In genomic region chr2:73112913-73113633, GRCh38 we compare ENCODE assay signal across 8 cellular contexts. TPM values are rescaled to one million over a fixed set of nuclear protein-coding genes. Genes with fewer than 3 reads are reported as not detected.
DNase-seq lines count a peak whose midpoint lies in the region; ATAC-seq and TF ChIP-seq lines count a peak whose summit lies in the region.

Gene RAB11FIP5, minus strand, starts transcription at chr2:73112948. Its CDS starts 171 bp downstream, at chr2:73112777.

- H3K9me3 Mint-ChIP-seq in GM23338, result peaks cover 8% of the 10 kb centered on the region; the same call in 1 of the 3 replicates

- H3K27ac ChIP-seq in GM23338 (ENCODE audit: low read depth), result 0 out of 2 replicates have a peak within 1 kb of the TSS, but pooled peaks have one; percentile 6
- H3K27ac ChIP-seq in MM.1S (ENCODE audit: low read length), result peak within 1 kb of the TSS; percentile 44; the same call in 1 of the 2 replicates
- peak within 1 kb of the TSS; percentile 79 for H3K27ac ChIP-seq in right cardiac atrium (ENCODE audit: low read length)
- H3K27ac ChIP-seq in psoas muscle, result peak within 1 kb of the TSS; percentile 74
- H3K27ac ChIP-seq in upper lobe of left lung, result peak within 1 kb of the TSS; percentile 80 to 89 (median 86)

- WGBS in right cardiac atrium, result under 1% methylated on average over 88 of the region's 88 CpGs
- WGBS in psoas muscle, 3 donors, result 1 to 2% (median 1%) methylated on average over 54 to 88 of the region's 88 CpGs
- 0 to 2% methylated on average over 11 to 15 of the region's 88 CpGs for WGBS in upper lobe of left lung, 2 donors

- peaks cover 24% of the 10 kb centered on the region for H3K4me1 Mint-ChIP-seq in GM23338

- peaks cover 23% of the 10 kb centered on the region for H3K4me1 ChIP-seq in GM23338 (ENCODE audit: insufficient read depth)
- H3K4me1 ChIP-seq in MM.1S (ENCODE audit: low read length), result peaks cover 9% of the 10 kb centered on the region; the same call in 1 of the 2 replicates
- H3K4me1 ChIP-seq in right cardiac atrium (ENCODE audit: control insufficient read depth, insufficient read depth, low read length), result peaks cover 8% of the 10 kb centered on the region
- peaks cover 21% of the 10 kb centered on the region for H3K4me1 ChIP-seq in psoas muscle
- H3K4me1 ChIP-seq in upper lobe of left lung, result peaks cover 18 to 33% (median 23%) of the 10 kb centered on the region in 4 donors

- in situ Hi-C loops in astrocyte of the cerebellum (cut with HindIII; ENCODE audit: low sequenced_read_pairs), result no loop called here

- DNase-seq in DMS79 (lab: John Stamatoyannopoulos, UW), result peak; percentile 20
- DNase-seq in GM23338 (ENCODE audit: low spot score), result peak; percentile 89
- peak; percentile 81 for DNase-seq in MM.1S
- peak; percentile 67 for DNase-seq in T1000 (lab: John Stamatoyannopoulos, UW)
- DNase-seq in astrocyte of the cerebellum (ENCODE audit: low read depth), result peak; percentile 62
- peak; percentile 75 to 92 (median 89) for DNase-seq in right cardiac atrium
- DNase-seq in psoas muscle, result peak; percentile 81 to 82
- DNase-seq in upper lobe of left lung, result peak; percentile 87 to 96

- H3K27me3 ChIP-seq in GM23338 (ENCODE audit: insufficient read depth), result peaks cover 34% of the 10 kb centered on the region
- H3K27me3 ChIP-seq in MM.1S (replicated peaks; ENCODE audit: insufficient read depth, low read length), result no peaks in the 10 kb centered on the region
- no peaks in the 10 kb centered on the region for H3K27me3 ChIP-seq in right cardiac atrium (ENCODE audit: control insufficient read depth, insufficient read depth)
- no peaks in the 10 kb centered on the region for H3K27me3 ChIP-seq in psoas muscle (ENCODE audit: insufficient read depth in 3 of 3, low read length in 2 of 3)
- peaks cover 0 to 4% (median 0%) of the 10 kb centered on the region in 4 donors for H3K27me3 ChIP-seq in upper lobe of left lung

- H3F3A ChIP-seq in GM23338 (replicated peaks; ENCODE audit: low read depth) (peaks cover 12% of the 10 kb centered on the region), MM.1S (ENCODE audit: insufficient read depth, low read length) (peaks cover 19% of the 10 kb centered on the region)

- H3K36me3 ChIP-seq in GM23338 (ENCODE audit: insufficient read depth) (no peaks in the 10 kb centered on the region; the same call in 1 of the 2 replicates), MM.1S (replicated peaks; ENCODE audit: insufficient read depth, low read length) (no peaks in the 10 kb centered on the region), psoas muscle (ENCODE audit: insufficient read depth in 1 of 2, low read depth in 1 of 2) (no peaks in the 10 kb centered on the region), upper lobe of left lung (no peaks in the 10 kb centered on the region)

- H3K4me3 ChIP-seq in GM23338 (peak within 1 kb of the TSS; percentile 82), MM.1S (ENCODE audit: low read length) (peak within 1 kb of the TSS; percentile 97), astrocyte of the cerebellum (ENCODE audit: low read depth, low read length) (peak within 1 kb of the TSS; percentile 68), right cardiac atrium (ENCODE audit: low read length) (peak within 1 kb of the TSS; percentile 79), psoas muscle (peak within 1 kb of the TSS; percentile 97), upper lobe of left lung (peak within 1 kb of the TSS; percentile 69 to 74 (median 72))

- peaks cover 30% of the 10 kb centered on the region for H3K27me3 Mint-ChIP-seq in GM23338 (ENCODE audit: insufficient read depth, low read depth, poor library complexity)

- intact Hi-C loops in right cardiac atrium (cut with DNase I), result no loop called here
- intact Hi-C loops in psoas muscle (cut with DNase I), result loop anchor here in 1 of 2 donors (5.0 kb wide), 1 partner anchor 36 kb away; no protein-coding TSS in a partner anchor

- H3K9me2 ChIP-seq in GM23338 (ENCODE audit: insufficient read depth), result no peaks in the 10 kb centered on the region
- H3K9me2 ChIP-seq in MM.1S (replicated peaks; ENCODE audit: insufficient read depth, low read length), result no peaks in the 10 kb centered on the region

- peaks cover 18% of the 10 kb centered on the region for H4K20me1 ChIP-seq in GM23338 (replicated peaks; ENCODE audit: insufficient read depth)
- H4K20me1 ChIP-seq in MM.1S (ENCODE audit: insufficient read depth, low read length), result no peaks in the 10 kb centered on the region

- TF ChIP-seq POLR2A in upper lobe of left lung (IDR thresholded peaks at IDR 0.05), result peak in 3 of 4 donors; percentile 11 to 45 (median 32)

- H3K79me2 ChIP-seq in GM23338 (replicated peaks; ENCODE audit: insufficient read depth) (peaks cover 27% of the 10 kb centered on the region), MM.1S (ENCODE audit: low read length) (peaks cover 41% of the 10 kb centered on the region)

- H3K4me2 ChIP-seq in GM23338, result peak within 1 kb of the TSS; percentile 96
- H3K4me2 ChIP-seq in MM.1S (ENCODE audit: low read depth, low read length), result peak within 1 kb of the TSS; percentile 98

- peaks cover 15% of the 10 kb centered on the region for H3K36me3 Mint-ChIP-seq in GM23338 (ENCODE audit: low read depth)

- ATAC-seq in GM23338 (peak; percentile 78), right cardiac atrium (peak; percentile 84 to 91), psoas muscle (peak; percentile 78 to 87 (median 84)), upper lobe of left lung (ENCODE audit: low FRiP score in 2 of 2) (peak; percentile 87 to 93)

- no peaks in the 10 kb centered on the region for H3K9me3 ChIP-seq in MM.1S (replicated peaks; ENCODE audit: insufficient read depth, low read length)
- H3K9me3 ChIP-seq in right cardiac atrium (ENCODE audit: control insufficient read depth, low read length), result no peaks in the 10 kb centered on the region
- no peaks in the 10 kb centered on the region for H3K9me3 ChIP-seq in psoas muscle
- no peaks in the 10 kb centered on the region for H3K9me3 ChIP-seq in upper lobe of left lung

- peak within 1 kb of the TSS; percentile 92 for H3K4me3 Mint-ChIP-seq in GM23338

- TF ChIP-seq CTCF in GM23338 (conservative IDR thresholded peaks at IDR 0.05; ENCODE audit: low read depth in 2 of 2), result no peak
- 0 out of 2 replicates have a peak, but pooled peaks have one; percentile 3 for TF ChIP-seq CTCF in MM.1S (IDR thresholded peaks at IDR 0.05; ENCODE audit: low read length)
- TF ChIP-seq CTCF in astrocyte of the cerebellum (IDR thresholded peaks at IDR 0.05; ENCODE audit: low read depth, low read length, missing control alignments), result no peak
- TF ChIP-seq CTCF in psoas muscle (IDR thresholded peaks at IDR 0.05), result no peak
- peak in 2 of 6 experiments; percentile 8 to 12 for TF ChIP-seq CTCF in upper lobe of left lung (IDR thresholded peaks at IDR 0.05)

- no peak for TF ChIP-seq EP300 in upper lobe of left lung (IDR thresholded peaks at IDR 0.05)

- peak within 1 kb of the TSS; percentile 99 for H2AFZ ChIP-seq in GM23338
- H2AFZ ChIP-seq in MM.1S (ENCODE audit: low read length), result peak within 1 kb of the TSS; percentile 100

- H3K27ac Mint-ChIP-seq in GM23338, result peak within 1 kb of the TSS; percentile 47; the same call in 1 of the 2 replicates

- peak within 1 kb of the TSS; percentile 80 for H3K9ac ChIP-seq in MM.1S (ENCODE audit: low read length)

TF ChIP-seq in GM23338, 12 proteins besides CTCF, POLR2A, EP300 and RAD21:
- 0 out of 2 replicates have a peak, but pooled peaks have one; percentile 2 for TF ChIP-seq CREB1 (CRISPR knock-in tag; IDR thresholded peaks at IDR 0.05; ENCODE audit: low read depth)
- TF ChIP-seq POLR2AphosphoS5 (IDR thresholded peaks at IDR 0.05; ENCODE audit: low read depth), result peak; percentile 74
- no peak for TF ChIP-seq NANOG (IDR thresholded peaks at IDR 0.05; ENCODE audit: borderline replicate concordance)

RNA-seq across cellular contexts. Expression of gene RAB11FIP5, which starts in this region (rescaled TPM):
- total RNA-seq in GM23338 (2014; rRNA removed; shearing (Covaris generic)), result 15.7 and 16.6 TPM in 2 replicates
- polyA plus RNA-seq in GM23338 (2016; fragmentation: Nextera tagmentation; extraction: Ambion mirVana) (4.3 and 4.4 TPM in 2 replicates), right cardiac atrium (17.2 TPM), psoas muscle (10 to 100 TPM; 13.0 to 24.0 (median 23.9) TPM)
- total RNA-seq in right cardiac atrium (10 to 100 TPM; 23.6 to 27.3 (median 25.9) TPM), psoas muscle (10 to 100 TPM; 20.9 to 24.2 (median 23.1) TPM), upper lobe of left lung (10 to 100 TPM; 21.0 to 35.3 (median 29.9) TPM)

Comparison
In these comparisons a context has a peak if more than half of its experiments do, and no peak if none do; other contexts are left out.
1. Peak in every context shown above with its lines: DNase-seq, ATAC-seq, H3K4me3 ChIP-seq and H3K27ac ChIP-seq.
2. DNase-seq: peak in every context shown above with its lines; median percentile 92 in upper lobe of left lung; 89 in GM23338; 89 in right cardiac atrium; 82 in psoas muscle; 81 in MM.1S; 67 in T1000; 62 in astrocyte of the cerebellum; 20 in DMS79.
3. H3K27ac ChIP-seq: peak in every context shown above with its lines; median percentile 86 in upper lobe of left lung; 79 in right cardiac atrium; 74 in psoas muscle; 44 in MM.1S; 6 in GM23338.